22 cellular contexts compared by ENCODE assay signal in genomic region chr11:19675397-19675796, GRCh38. TPM values are rescaled to one million over a fixed set of nuclear protein-coding genes. Genes with fewer than 3 reads are reported as not detected.
DNase-seq lines count a peak whose midpoint lies in the region; ATAC-seq and TF ChIP-seq lines count a peak whose summit lies in the region.
"Had no signal": no experiment of that assay in that cellular context is flagged by ENCODE, and none has a peak within 500 bp of the region (broad histone marks: within the 10 kb centered on the region; RNA-seq: fewer than 3 reads in every experiment).

No MANE protein-coding gene starts in this region.

- no peaks in the 10 kb centered on the region for H3K9me3 ChIP-seq in BLaER1 treated with 17β-estradiol and CSF1 and Interleukin-3, amounts not matched to agents 10 nM and 100 nM (replicated peaks in 1 of 11)
- H3K9me3 ChIP-seq in breast epithelium (no peaks in the 10 kb centered on the region), stomach (no peaks in the 10 kb centered on the region), spleen (no peaks in the 10 kb centered on the region)
- H3K9me3 ChIP-seq: SJSA1 had no signal

- TF ChIP-seq POLR2A in breast epithelium (IDR thresholded peaks at IDR 0.05) (no peak), stomach (IDR thresholded peaks at IDR 0.05) (no peak), spleen (IDR thresholded peaks at IDR 0.05) (no peak)

- H4K20me1 ChIP-seq in BLaER1 treated with 17β-estradiol and CSF1 and Interleukin-3, amounts not matched to agents 10 nM and 100 nM: no peaks in the 10 kb centered on the region; a peak in 1 of 22 replicates

- TF ChIP-seq CTCF in breast epithelium (IDR thresholded peaks at IDR 0.05): no peak
- no peak for TF ChIP-seq CTCF in stomach (IDR thresholded peaks at IDR 0.05)
- no peak for TF ChIP-seq CTCF in spleen (IDR thresholded peaks at IDR 0.05 in 8 of 11, conservative IDR thresholded peaks at IDR 0.05 in 3 of 11)

- TF ChIP-seq EP300 in stomach (IDR thresholded peaks at IDR 0.05): no peak

- peaks cover 0 to 9% (median 0%) of the 10 kb centered on the region in 11 experiments; a peak in 3 of 22 replicates for H3K27me3 ChIP-seq in BLaER1 treated with 17β-estradiol and CSF1 and Interleukin-3, amounts not matched to agents 10 nM and 100 nM
- no peaks in the 10 kb centered on the region for H3K27me3 ChIP-seq in breast epithelium
- no peaks in the 10 kb centered on the region for H3K27me3 ChIP-seq in stomach
- peaks cover 0 to 4% (median 0%) of the 10 kb centered on the region in 7 donors for H3K27me3 ChIP-seq in spleen (replicated peaks in 1 of 7)
- H3K27me3 ChIP-seq: dorsolateral prefrontal cortex, SJSA1 had no signal

- H3K4me2 ChIP-seq in BLaER1 treated with 17β-estradiol and CSF1 and Interleukin-3, amounts not matched to agents 10 nM and 100 nM: peak overlapping the region in 10 of 11 experiments; percentile 41 to 77 (median 66); a peak in 20 of 22 replicates

- H3K27ac ChIP-seq in BLaER1 treated with 17β-estradiol and CSF1 and Interleukin-3, amounts not matched to agents 10 nM and 100 nM: no peak overlapping the region
- peak overlapping the region; percentile 80 to 88 for H3K27ac ChIP-seq in breast epithelium
- H3K27ac ChIP-seq in stomach: peak overlapping the region in 3 of 5 donors; percentile 77 to 87 (median 85)
- no peak overlapping the region for H3K27ac ChIP-seq in spleen
- H3K27ac ChIP-seq: SJSA1 had no signal

- H3K4me3 ChIP-seq in BLaER1 treated with 17β-estradiol and CSF1 and Interleukin-3, amounts not matched to agents 10 nM and 100 nM: no peak overlapping the region
- H3K4me3 ChIP-seq in breast epithelium: no peak overlapping the region
- H3K4me3 ChIP-seq in stomach: no peak overlapping the region
- H3K4me3 ChIP-seq in spleen: no peak overlapping the region
- H3K4me3 ChIP-seq: dorsolateral prefrontal cortex, SJSA1 had no signal

- H3K4me1 ChIP-seq in BLaER1 treated with 17β-estradiol and CSF1 and Interleukin-3, amounts not matched to agents 10 nM and 100 nM: peaks cover 25 to 37% (median 31%) of the 10 kb centered on the region in 10 experiments
- H3K4me1 ChIP-seq in breast epithelium: peaks cover 9 to 11% of the 10 kb centered on the region in 2 donors
- peaks cover 2 to 59% (median 44%) of the 10 kb centered on the region in 4 donors for H3K4me1 ChIP-seq in stomach
- H3K4me1 ChIP-seq in spleen: peaks cover 0 to 8% (median 0%) of the 10 kb centered on the region in 6 donors

- DNase-seq in breast epithelium (ENCODE audit: low spot score in 2 of 2) (no peak), kidney tubule cell (ENCODE audit: low spot score) (peak; percentile 57), stomach (no peak), AML-193 (lab: John Stamatoyannopoulos, UW) (no peak), spleen (no peak), NCI-H1694 (lab: John Stamatoyannopoulos, UW) (no peak)
- DNase-seq: ACHN; activated naive CD4-positive, alpha-beta T cell treated with anti-CD3 and anti-CD28 coated beads for 36 hours; activated T-cell treated with anti-CD3 and anti-CD28 coated beads, Interleukin-2, amount 50 U/mL, for 48 hours; amniotic stem cell; dorsolateral prefrontal cortex; left colon; NCI-H1417; NCI-H2107; NCI-H510A treated with DMSO at 0.1 percent for 48 hours; stimulated activated CD4-positive, alpha-beta T cell treated with anti-CD3 and anti-CD28 coated beads, Interleukin-4, amount 100 ng/mL, for 24 hours; stimulated activated naive CD4-positive, alpha-beta T cell treated with Interleukin-2 at 50 U/mL for 16 hours had no signal

- no peak for ATAC-seq in HG02981 (IDR thresholded peaks at IDR 0.05; ENCODE audit: unreplicated experiment)
- ATAC-seq: left colon, Panc1 had no signal

- intact Hi-C loops in breast epithelium (cut with DNase I; ENCODE audit: low total_unique reads) (no loop called here), stomach (cut with DNase I; ENCODE audit: low total_unique reads) (no loop called here), spleen (cut with DNase I; ENCODE audit: low total_unique reads) (no loop called here)

- WGBS in stomach, 5 donors: 80 to 95% (median 91%) methylated on average over 5 of the region's 5 CpGs
- 73 to 86% (median 80%) methylated on average over 4 to 5 of the region's 5 CpGs for WGBS in spleen, 5 donors

- H3K9ac ChIP-seq in BLaER1 treated with 17β-estradiol and CSF1 and Interleukin-3, amounts not matched to agents 10 nM and 100 nM: no peak overlapping the region

- H3K36me3 ChIP-seq in BLaER1 treated with 17β-estradiol and CSF1 and Interleukin-3, amounts not matched to agents 10 nM and 100 nM: no peaks in the 10 kb centered on the region
- H3K36me3 ChIP-seq in breast epithelium (no peaks in the 10 kb centered on the region), stomach (no peaks in the 10 kb centered on the region), spleen (no peaks in the 10 kb centered on the region)
- H3K36me3 ChIP-seq: SJSA1 had no signal

RNA-seq across cellular contexts. Expression of gene NAV2, which starts 37.2 kb away (rescaled TPM):
- 10 to 100 TPM; 28.2 to 61.8 (median 31.4) TPM for total RNA-seq in breast epithelium
- 10 to 100 TPM in 4 of 5 donors, 1 to 10 TPM in 1; 4.9 to 92.4 (median 19.3) TPM for total RNA-seq in stomach
- polyA plus RNA-seq in stomach: 1 to 10 TPM; 1.8 to 3.4 (median 3.1) TPM
- total RNA-seq in spleen: 10 to 100 TPM in 1 of 7 donors, 1 to 10 TPM in 6; 2.6 to 11.6 (median 6.2) TPM
- polyA plus RNA-seq in spleen: 1 to 10 TPM in 1 of 3 donors, under 1 TPM in 2; 0.46 to 1.3 (median 0.48) TPM
- polyA plus RNA-seq: CD14-positive monocyte had no signal

Comparison
In these comparisons a context has a peak if more than half of its experiments do, and no peak if none do; other contexts are left out.
1. H3K27ac ChIP-seq: peak in breast epithelium (2 of 2) and stomach (3 of 5); none in BLaER1 treated with 17β-estradiol and CSF1 and Interleukin-3, amounts not matched to agents 10 nM and 100 nM (0 of 11) and spleen (0 of 8).